Comparison of ENCODE assay signal across 17 cellular contexts in genomic region chr3:5151586-5151985, GRCh38. TPM values are rescaled to one million over a fixed set of nuclear protein-coding genes. Genes with fewer than 3 reads are reported as not detected.
DNase-seq lines count a peak whose midpoint lies in the region; ATAC-seq, FAIRE-seq and TF ChIP-seq lines count a peak whose summit lies in the region.
"Had no signal": no experiment of that assay in that cellular context is flagged by ENCODE, and none has a peak within 500 bp of the region (broad histone marks: within the 10 kb centered on the region; RNA-seq: fewer than 3 reads in every experiment).

No MANE protein-coding gene starts in this region.

- H3K79me2 ChIP-seq in DOHH2 (ENCODE audit: control insufficient read depth, low read length) = peaks cover 99% of the 10 kb centered on the region
- peaks cover 87% of the 10 kb centered on the region for H3K79me2 ChIP-seq in GM12878 (ENCODE audit: control insufficient read depth, insufficient read depth, low read length)
- H3K79me2 ChIP-seq in OCI-LY7 (ENCODE audit: insufficient read depth, low read depth, low read length) = peaks cover 100% of the 10 kb centered on the region

- H2AFZ ChIP-seq in GM12878 (ENCODE audit: control insufficient read depth, low read depth, low read length) = no peak overlapping the region
- H2AFZ ChIP-seq in OCI-LY7 (ENCODE audit: low read length) = no peak overlapping the region

- FAIRE-seq in GM12878 (lab: Jason Lieb, UNC) = no peak

- H3K36me3 Mint-ChIP-seq in mesothelial cell of epicardium = peaks cover 40% of the 10 kb centered on the region

- H4K20me1 ChIP-seq in DOHH2 (ENCODE audit: control insufficient read depth, insufficient read depth, low read depth, low read length) = no peaks in the 10 kb centered on the region; the same call in 1 of the 2 replicates
- no peaks in the 10 kb centered on the region for H4K20me1 ChIP-seq in GM12878 (ENCODE audit: control insufficient read depth, insufficient read depth)
- H4K20me1 ChIP-seq in OCI-LY7 (ENCODE audit: insufficient read depth, low read length) = no peaks in the 10 kb centered on the region

- H3K4me2 ChIP-seq in DOHH2 (ENCODE audit: low read length) (peak overlapping the region; percentile 36), GM12878 (ENCODE audit: control insufficient read depth, insufficient read depth) (peak overlapping the region; percentile 3; the same call in 1 of the 2 replicates), OCI-LY7 (ENCODE audit: low read length) (no peak overlapping the region)

- RAD21 ChIA-PET in GM12878 (lab: Charles Lee; ENCODE audit: unreplicated experiment) = interaction anchor here (1.2 to 1.9 kb wide), 3 partner anchors 12 to 54 kb away, joined by 3 to 5 read pairs (median 3); no protein-coding TSS in a partner anchor

- WGBS in GM12878 (ENCODE audit: insufficient coverage, insufficient replicate concordance, low lambda C conversion rate, missing lambda C conversion rate) = 9% methylated on average over 6 of the region's 6 CpGs

- ATAC-seq in GM21360 (IDR thresholded peaks at IDR 0.05; ENCODE audit: unreplicated experiment) (peak; percentile 77), HG02938 (IDR thresholded peaks at IDR 0.05; ENCODE audit: unreplicated experiment) (peak; percentile 56), GM12878 (peak; percentile 55)

- H3K4me3 ChIP-seq in DOHH2 (ENCODE audit: low read length) = 0 out of 2 replicates have a peak overlapping the region, but pooled peaks have one; percentile 4
- H3K4me3 ChIP-seq in GM12878 = no peak overlapping the region
- no peak overlapping the region for H3K4me3 ChIP-seq in OCI-LY7 (ENCODE audit: low read depth, low read length, poor library complexity, severe bottlenecking)
- H3K4me3 ChIP-seq: SJSA1 had no signal

- H3K9me3 ChIP-seq in DOHH2 (ENCODE audit: control insufficient read depth, insufficient read depth, low read length) (peaks cover 3% of the 10 kb centered on the region; the same call in 1 of the 2 replicates), GM12878 (replicated peaks; ENCODE audit: control insufficient read depth, insufficient read depth, low read length) (peaks cover 21% of the 10 kb centered on the region), OCI-LY7 (ENCODE audit: low read length) (peaks cover 19% of the 10 kb centered on the region)
- H3K9me3 ChIP-seq: Caco-2, SJSA1 had no signal

- no peaks in the 10 kb centered on the region for H3F3A ChIP-seq in DOHH2 (ENCODE audit: control insufficient read depth, insufficient read depth)

- in situ Hi-C loops in GM12878 (cut with MboI) = no loop called here

- H3K27ac ChIP-seq in DOHH2 (ENCODE audit: low read depth, low read length) (no peak overlapping the region), GM12878 (ENCODE audit: control insufficient read depth, insufficient read depth) (no peak overlapping the region; the same call in 1 of the 2 replicates), OCI-LY7 (ENCODE audit: low read depth, low read length, poor library complexity, severe bottlenecking) (no peak overlapping the region)
- H3K27ac ChIP-seq: SJSA1 had no signal

- H3K9ac ChIP-seq in GM12878 (ENCODE audit: control insufficient read depth, insufficient read depth, low read length) = no peak overlapping the region

- TF ChIP-seq CTCF in DOHH2 (IDR thresholded peaks at IDR 0.05; ENCODE audit: low read depth, low read length, poor library complexity, severe bottlenecking) = no peak
- no peak for TF ChIP-seq CTCF in GM12878 (IDR thresholded peaks at IDR 0.05 in 2 of 3, conservative IDR thresholded peaks at IDR 0.05 in 1 of 3; ENCODE audit: control insufficient read depth in 2 of 3, extremely low read depth in 1 of 3, insufficient read depth in 1 of 3, low read depth in 3 of 3, low read length in 3 of 3)
- no peak for TF ChIP-seq CTCF in OCI-LY7 (conservative IDR thresholded peaks at IDR 0.05; ENCODE audit: low read length)
- no peak for TF ChIP-seq CTCF in mesothelial cell of epicardium (IDR thresholded peaks at IDR 0.05; ENCODE audit: unreplicated experiment)

- H3K36me3 ChIP-seq in DOHH2 (ENCODE audit: control insufficient read depth, low read length) (peaks cover 10% of the 10 kb centered on the region), GM12878 (ENCODE audit: control insufficient read depth in 2 of 2, insufficient read depth in 2 of 2, low read length in 1 of 2) (peaks cover 6% of the 10 kb centered on the region in 2 experiments), OCI-LY7 (ENCODE audit: insufficient read depth, low read length) (peaks cover 59% of the 10 kb centered on the region)
- H3K36me3 ChIP-seq: SJSA1 had no signal

- POLR2A ChIA-PET in GM12878 (lab: Charles Lee) (interaction anchor here (0.9 to 2.5 kb wide), 4 partner anchors 11 to 64 kb away, joined by 3 to 8 read pairs (median 5); partner anchors contain the start of gene EDEM1), OCI-LY7 (lab: Charles Lee) (interaction anchor here (0.6 to 1.8 kb wide), 9 partner anchors 8 to 1772 kb away, joined by 3 to 8 read pairs (median 3); no protein-coding TSS in a partner anchor)

- peaks cover 36% of the 10 kb centered on the region for H3K9me3 Mint-ChIP-seq in mesothelial cell of epicardium

- CTCF ChIA-PET in GM12878 (lab: Yijun Ruan, JAX) (interaction anchor here (1.1 to 1.5 kb wide), 3 partner anchors 10 to 12 kb away, joined by 3 to 6 read pairs (median 3); no protein-coding TSS in a partner anchor), OCI-LY7 (lab: Charles Lee; ENCODE audit: unreplicated experiment) (no interaction called here)

- H3K9me2 ChIP-seq in DOHH2 (replicated peaks; ENCODE audit: control insufficient read depth, low read length) = no peaks in the 10 kb centered on the region
- no peaks in the 10 kb centered on the region for H3K9me2 ChIP-seq in OCI-LY7 (ENCODE audit: insufficient read depth, low read length)

- no peak for TF ChIP-seq RAD21 in GM12878 (IDR thresholded peaks at IDR 0.05; ENCODE audit: insufficient read depth, low read depth, low read length)

- H3K4me1 ChIP-seq in DOHH2 (ENCODE audit: control insufficient read depth, low read length) (peaks cover 44% of the 10 kb centered on the region), GM12878 (ENCODE audit: control insufficient read depth, insufficient read depth, low read length) (peaks cover 11% of the 10 kb centered on the region), OCI-LY7 (ENCODE audit: insufficient read depth, low read length, poor library complexity, severe bottlenecking) (peaks cover 8% of the 10 kb centered on the region)
- H3K4me1 ChIP-seq: Caco-2, SJSA1 had no signal

- no peak overlapping the region for H3K27ac Mint-ChIP-seq in mesothelial cell of epicardium

- H3K27me3 ChIP-seq in DOHH2 (ENCODE audit: control insufficient read depth, low read length) = no peaks in the 10 kb centered on the region
- no peaks in the 10 kb centered on the region for H3K27me3 ChIP-seq in GM12878 (replicated peaks in 1 of 2; ENCODE audit: control insufficient read depth in 2 of 2, insufficient read depth in 2 of 2, low read length in 1 of 2)
- H3K27me3 ChIP-seq: SJSA1 had no signal

- H3K4me3 Mint-ChIP-seq in mesothelial cell of epicardium = no peak overlapping the region

- no peaks in the 10 kb centered on the region for H3K27me3 Mint-ChIP-seq in mesothelial cell of epicardium (ENCODE audit: low read depth)

- DNase-seq in GM12878 (ENCODE audit: low read depth, low spot score) (no peak), mesenteric fat pad (ENCODE audit: low spot score) (no peak), OCI-LY7 (ENCODE audit: low spot score) (no peak), AG20443 (ENCODE audit: low spot score) (no peak), mesothelial cell of epicardium (ENCODE audit: low spot score in 2 of 2, unreplicated experiment in 2 of 2) (no peak)
- DNase-seq: Caco-2, DMS153, H7, KBM-7, NCI-H1436, NCI-H2029 treated with DMSO at 0.1 percent for 48 hours, NCI-H510A, NCI-H774 had no signal

- TF ChIP-seq EP300 in GM12878 (IDR thresholded peaks at IDR 0.05; ENCODE audit: borderline replicate concordance in 1 of 2, control insufficient read depth in 1 of 2, low read depth in 2 of 2, low read length in 2 of 2) = no peak

- BruUV-seq in GM12878 (replicated peaks; lab: Mats Ljungman, UMichigan) (no TSS peak), OCI-LY7 (replicated peaks; lab: Mats Ljungman, UMichigan) (no TSS peak)

- SMC1A ChIA-PET in GM12878 (lab: Charles Lee; ENCODE audit: uncharacterized antibody, unreplicated experiment) = interaction anchor here (0.9 to 3.0 kb wide), 7 partner anchors 9 to 34 kb away, joined by 3 to 17 read pairs (median 5); no protein-coding TSS in a partner anchor

- H3K4me1 Mint-ChIP-seq in mesothelial cell of epicardium = no peaks in the 10 kb centered on the region

- TF ChIP-seq POLR2A in GM12878 (IDR thresholded peaks at IDR 0.05; ENCODE audit: low read depth, low read length) = no peak

- intact Hi-C loops in GM12878 (cut with micrococcal nuclease; ENCODE audit: unreplicated experiment) (no loop called here), OCI-LY7 (cut with micrococcal nuclease; ENCODE audit: unreplicated experiment) (no loop called here)

RNA-seq across cellular contexts. Expression of gene ARL8B, which starts 29.5 kb away (rescaled TPM):
- total RNA-seq in GM12878 (2013; cell fraction: nucleolus; rRNA removed) = 54.6 and 122 TPM in 2 replicates
- total RNA-seq in GM12878 (2014; rRNA removed) (22.0 and 25.9 TPM in 2 replicates), GM12878 (2014; rRNA removed; fragmentation: Illumina TruSeq; extraction: Trizol) (50.9 and 52.6 TPM in 2 replicates), GM12878 (2021) (48.9 and 51.3 TPM in 2 replicates), mesenteric fat pad (63.4 TPM), OCI-LY7 (2022) (50.7 and 60.4 TPM in 2 replicates), mesothelial cell of epicardium (33.5 to 36.9 TPM (median 35.2 TPM) in 3 replicates)
- polyA plus RNA-seq in GM12878 (2011; ENCODE audit: low read depth) = 18.7 TPM
- polyA plus RNA-seq in GM12878 (2011; rRNA removed) (31.1 and 67.4 TPM in 2 replicates), GM12878 (2014; fragmentation: Illumina TruSeq; extraction: Trizol) (69.0 and 92.2 TPM in 2 replicates), GM12878 (2014; fragmentation: Nextera tagmentation; extraction: Ambion mirVana) (10 to 100 TPM; 36.5 to 38.5 TPM), GM12878 (2014; rRNA removed) (31.9 and 36.0 TPM in 2 replicates), GM12878 (2016; fragmentation: Nextera tagmentation; extraction: Ambion mirVana) (10 to 100 TPM; 80.6 TPM)
- 23.0 and 24.2 TPM in 2 replicates for polyA plus RNA-seq in GM12878 (2011; cell fraction: cytosol; rRNA removed)
- 21.6 and 23.4 TPM in 2 replicates for polyA plus RNA-seq in GM12878 (2011; cell fraction: nucleus; rRNA removed)
- polyA plus RNA-seq in GM12878 (2012) = 33.7 and 43.4 TPM in 2 replicates
- 11.8 and 14.4 TPM in 2 replicates for polyA minus RNA-seq in GM12878 (2011; rRNA and poly(A)+ RNA removed)
- polyA minus RNA-seq in GM12878 (2011; cell fraction: cytosol; rRNA and poly(A)+ RNA removed) = 9.4 and 16.4 TPM in 2 replicates
- 11.5 and 20.0 TPM in 2 replicates for polyA minus RNA-seq in GM12878 (2011; cell fraction: nucleus; rRNA and poly(A)+ RNA removed)
- total RNA-seq in OCI-LY7 (2014; rRNA removed; shearing (Covaris generic)) = 20.1 and 27.1 TPM in 2 replicates

RNA-seq across cellular contexts. Expression of gene EDEM1, which starts 35.9 kb away (rescaled TPM):
- total RNA-seq in GM12878 (2013; cell fraction: nucleolus; rRNA removed) = 223 and 263 TPM in 2 replicates
- total RNA-seq in GM12878 (2014; rRNA removed) = 52.6 and 56.0 TPM in 2 replicates
- total RNA-seq in GM12878 (2014; rRNA removed; fragmentation: Illumina TruSeq; extraction: Trizol) = 57.5 and 60.6 TPM in 2 replicates
- 129 and 138 TPM in 2 replicates for total RNA-seq in GM12878 (2021)
- polyA plus RNA-seq in GM12878 (2011; ENCODE audit: low read depth) = 49.4 TPM
- polyA plus RNA-seq in GM12878 (2011; rRNA removed) = 104 and 139 TPM in 2 replicates
- polyA plus RNA-seq in GM12878 (2011; cell fraction: cytosol; rRNA removed) = 52.9 and 58.1 TPM in 2 replicates
- 65.4 and 94.5 TPM in 2 replicates for polyA plus RNA-seq in GM12878 (2011; cell fraction: nucleus; rRNA removed)
- 59.5 and 72.2 TPM in 2 replicates for polyA plus RNA-seq in GM12878 (2012)
- polyA plus RNA-seq in GM12878 (2014; fragmentation: Illumina TruSeq; extraction: Trizol) = 57.5 and 75.9 TPM in 2 replicates
- 10 to 100 TPM; 18.9 to 48.0 TPM for polyA plus RNA-seq in GM12878 (2014; fragmentation: Nextera tagmentation; extraction: Ambion mirVana)
- polyA plus RNA-seq in GM12878 (2014; rRNA removed) = 61.3 and 73.8 TPM in 2 replicates
- polyA plus RNA-seq in GM12878 (2016; fragmentation: Nextera tagmentation; extraction: Ambion mirVana) = 10 to 100 TPM; 56.2 to 60.1 TPM
- polyA minus RNA-seq in GM12878 (2011; rRNA and poly(A)+ RNA removed) = 124 and 134 TPM in 2 replicates
- 54.6 and 64.8 TPM in 2 replicates for polyA minus RNA-seq in GM12878 (2011; cell fraction: cytosol; rRNA and poly(A)+ RNA removed)
- 49.6 and 62.2 TPM in 2 replicates for polyA minus RNA-seq in GM12878 (2011; cell fraction: nucleus; rRNA and poly(A)+ RNA removed)
- 47.8 TPM for total RNA-seq in mesenteric fat pad
- 125 and 186 TPM in 2 replicates for total RNA-seq in OCI-LY7 (2014; rRNA removed; shearing (Covaris generic))
- 337 and 398 TPM in 2 replicates for total RNA-seq in OCI-LY7 (2022)
- total RNA-seq in mesothelial cell of epicardium = 24.0 to 26.0 TPM (median 25.7 TPM) in 3 replicates
